In the genomic region with DNA sequence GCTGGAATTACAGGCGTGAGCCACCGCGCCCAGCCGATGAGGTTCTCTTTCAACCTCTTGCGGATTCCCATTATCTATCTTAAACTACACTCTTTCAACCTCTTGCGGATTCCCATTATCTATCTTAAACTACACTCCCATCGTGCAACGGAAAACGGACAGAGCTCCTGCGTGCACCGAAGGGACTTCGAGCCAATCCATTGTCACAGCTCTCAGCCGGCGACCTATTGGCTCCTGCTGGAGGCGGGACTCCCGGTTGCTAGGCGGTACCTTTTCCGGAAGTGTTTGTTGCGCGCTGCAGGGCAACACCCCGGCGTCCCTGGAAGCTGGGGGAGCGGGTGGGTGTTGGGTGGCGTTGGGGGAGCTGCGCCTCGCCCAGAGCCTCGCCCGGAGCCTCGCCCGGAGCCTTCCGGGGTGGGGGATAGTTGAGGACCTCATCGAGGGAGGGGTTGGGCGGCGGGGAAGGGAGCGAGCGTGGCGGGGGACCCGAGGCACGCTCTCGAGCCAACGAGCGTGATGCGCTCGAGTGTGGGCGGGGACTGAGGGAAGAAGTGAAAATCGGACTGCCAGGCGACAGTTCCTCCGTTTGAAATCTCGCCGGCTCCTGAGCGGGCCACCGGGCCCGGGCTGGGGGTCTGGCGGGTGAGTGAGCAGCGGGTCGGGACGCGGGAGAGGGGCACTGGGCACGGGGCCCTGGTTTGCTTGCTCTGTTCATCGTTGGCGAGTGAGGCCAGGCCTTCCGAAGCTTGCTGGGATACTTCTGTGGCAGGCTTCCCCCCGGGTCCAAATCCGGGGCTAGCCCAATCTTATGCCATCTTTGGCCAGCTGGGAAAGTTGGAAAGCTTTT, we compare ENCODE assay signal across 1 cellular context.
TF ChIP-seq lines count a peak whose summit lies in the region.

Gene CEP164, plus strand, starts transcription at position 288 of the 847 bp plus-strand sequence. CDS start 10,733 bp downstream, outside the sequence.

TF ChIP-seq in HepG2, 621 proteins besides CTCF, POLR2A, EP300 and RAD21 (continued from another document and continues in another):
- TF ChIP-seq DR1 (CRISPR knock-in tag; IDR thresholded peaks at IDR 0.05) (no peak), ZNF331 (CRISPR knock-in tag; IDR thresholded peaks at IDR 0.05) (no peak), SAP130 (CRISPR knock-in tag; IDR thresholded peaks at IDR 0.05; ENCODE audit: low read depth) (peak; percentile 97), ZNF549 (CRISPR knock-in tag; IDR thresholded peaks at IDR 0.05) (no peak), SPEN (CRISPR knock-in tag; IDR thresholded peaks at IDR 0.05; ENCODE audit: low read depth) (peak; percentile 47; the same call in 1 of the 2 replicates), ZNF329 (CRISPR knock-in tag; IDR thresholded peaks at IDR 0.05; ENCODE audit: low read depth) (no peak), ZNF292 (CRISPR knock-in tag; IDR thresholded peaks at IDR 0.05; ENCODE audit: borderline replicate concordance, low read depth) (no peak; the same call in 1 of the 2 replicates), ZNF878 (CRISPR knock-in tag; IDR thresholded peaks at IDR 0.05) (no peak), ZNF124 (CRISPR knock-in tag; IDR thresholded peaks at IDR 0.05) (no peak), ZSCAN12 (CRISPR knock-in tag; IDR thresholded peaks at IDR 0.05) (no peak), MEIS1 (CRISPR knock-in tag; IDR thresholded peaks at IDR 0.05; ENCODE audit: borderline replicate concordance) (no peak), KDM2A (CRISPR knock-in tag; IDR thresholded peaks at IDR 0.05; ENCODE audit: borderline replicate concordance, low read depth) (peak; percentile 77; the same call in 1 of the 2 replicates), ZNF510 (CRISPR knock-in tag; IDR thresholded peaks at IDR 0.05; ENCODE audit: low read depth) (no peak), ZNF552 (CRISPR knock-in tag; IDR thresholded peaks at IDR 0.05; ENCODE audit: borderline replicate concordance) (no peak), ZFP36 (IDR thresholded peaks at IDR 0.05; ENCODE audit: borderline replicate concordance, low read depth, low read length, partially characterized antibody) (no peak), PAWR (CRISPR knock-in tag; IDR thresholded peaks at IDR 0.05; ENCODE audit: borderline replicate concordance) (no peak), CCDC6 (CRISPR knock-in tag; IDR thresholded peaks at IDR 0.05) (no peak), KAT7 (CRISPR knock-in tag; IDR thresholded peaks at IDR 0.05; ENCODE audit: borderline replicate concordance) (0 out of 2 replicates have a peak, but pooled peaks have one; percentile 39), RFX3 (CRISPR knock-in tag; IDR thresholded peaks at IDR 0.05) (peak; percentile 89), ZNF350 (CRISPR knock-in tag; IDR thresholded peaks at IDR 0.05; ENCODE audit: borderline replicate concordance, low read depth) (no peak; the same call in 1 of the 2 replicates), TSC22D2 (CRISPR knock-in tag; IDR thresholded peaks at IDR 0.05; ENCODE audit: borderline replicate concordance) (no peak), IRX3 (CRISPR knock-in tag; IDR thresholded peaks at IDR 0.05; ENCODE audit: borderline replicate concordance, low read depth) (no peak), ZNF746 (CRISPR knock-in tag; IDR thresholded peaks at IDR 0.05) (no peak), ZNF703 (CRISPR knock-in tag; IDR thresholded peaks at IDR 0.05; ENCODE audit: borderline replicate concordance) (no peak), MED13 (CRISPR knock-in tag; IDR thresholded peaks at IDR 0.05) (peak; percentile 26; the same call in 1 of the 2 replicates), ZSCAN31 (CRISPR knock-in tag; IDR thresholded peaks at IDR 0.05; ENCODE audit: low read depth) (peak; percentile 80), RERE (CRISPR knock-in tag; IDR thresholded peaks at IDR 0.05; ENCODE audit: low read depth) (no peak), ZNF484 (CRISPR knock-in tag; IDR thresholded peaks at IDR 0.05; ENCODE audit: borderline replicate concordance, low read depth) (no peak), SETDB1 (CRISPR knock-in tag; IDR thresholded peaks at IDR 0.05; ENCODE audit: borderline replicate concordance) (no peak), ZNF546 (CRISPR knock-in tag; conservative IDR thresholded peaks at IDR 0.05) (0 out of 2 replicates have a peak, but pooled peaks have one; percentile 29), ZNF576 (CRISPR knock-in tag; IDR thresholded peaks at IDR 0.05) (no peak), SKIL (CRISPR knock-in tag; IDR thresholded peaks at IDR 0.05; ENCODE audit: borderline replicate concordance) (0 out of 2 replicates have a peak, but pooled peaks have one; percentile 19), GATAD1 (CRISPR knock-in tag; IDR thresholded peaks at IDR 0.05) (peak; percentile 69; the same call in 1 of the 2 replicates), SNRNP70 (IDR thresholded peaks at IDR 0.05; ENCODE audit: low read depth, low read length) (no peak), SIX1 (CRISPR knock-in tag; IDR thresholded peaks at IDR 0.05; ENCODE audit: borderline replicate concordance) (no peak), ZFP36L2 (CRISPR knock-in tag; IDR thresholded peaks at IDR 0.05) (no peak), ZNF816 (CRISPR knock-in tag; IDR thresholded peaks at IDR 0.05; ENCODE audit: borderline replicate concordance) (no peak), MAFG (CRISPR knock-in tag; IDR thresholded peaks at IDR 0.05) (no peak), SMAD3 (CRISPR knock-in tag; IDR thresholded peaks at IDR 0.05) (no peak), TCF12 (IDR thresholded peaks at IDR 0.05) (no peak), TCF12 (CRISPR knock-in tag; IDR thresholded peaks at IDR 0.05) (no peak)
- TF ChIP-seq, protein P1, sequence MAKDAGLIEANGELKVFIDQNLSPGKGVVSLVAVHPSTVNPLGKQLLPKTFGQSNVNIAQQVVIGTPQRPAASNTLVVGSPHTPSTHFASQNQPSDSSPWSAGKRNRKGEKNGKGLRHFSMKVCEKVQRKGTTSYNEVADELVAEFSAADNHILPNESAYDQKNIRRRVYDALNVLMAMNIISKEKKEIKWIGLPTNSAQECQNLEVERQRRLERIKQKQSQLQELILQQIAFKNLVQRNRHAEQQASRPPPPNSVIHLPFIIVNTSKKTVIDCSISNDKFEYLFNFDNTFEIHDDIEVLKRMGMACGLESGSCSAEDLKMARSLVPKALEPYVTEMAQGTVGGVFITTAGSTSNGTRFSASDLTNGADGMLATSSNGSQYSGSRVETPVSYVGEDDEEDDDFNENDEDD (CRISPR knock-in tag; IDR thresholded peaks at IDR 0.05; ENCODE audit: borderline replicate concordance), result peak; percentile 38; the same call in 1 of the 2 replicates
- TF ChIP-seq, protein P2, sequence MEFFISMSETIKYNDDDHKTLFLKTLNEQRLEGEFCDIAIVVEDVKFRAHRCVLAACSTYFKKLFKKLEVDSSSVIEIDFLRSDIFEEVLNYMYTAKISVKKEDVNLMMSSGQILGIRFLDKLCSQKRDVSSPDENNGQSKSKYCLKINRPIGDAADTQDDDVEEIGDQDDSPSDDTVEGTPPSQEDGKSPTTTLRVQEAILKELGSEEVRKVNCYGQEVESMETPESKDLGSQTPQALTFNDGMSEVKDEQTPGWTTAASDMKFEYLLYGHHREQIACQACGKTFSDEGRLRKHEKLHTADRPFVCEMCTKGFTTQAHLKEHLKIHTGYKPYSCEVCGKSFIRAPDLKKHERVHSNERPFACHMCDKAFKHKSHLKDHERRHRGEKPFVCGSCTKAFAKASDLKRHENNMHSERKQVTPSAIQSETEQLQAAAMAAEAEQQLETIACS (CRISPR knock-in tag; IDR thresholded peaks at IDR 0.05), result no peak
- TF ChIP-seq, protein P3, sequence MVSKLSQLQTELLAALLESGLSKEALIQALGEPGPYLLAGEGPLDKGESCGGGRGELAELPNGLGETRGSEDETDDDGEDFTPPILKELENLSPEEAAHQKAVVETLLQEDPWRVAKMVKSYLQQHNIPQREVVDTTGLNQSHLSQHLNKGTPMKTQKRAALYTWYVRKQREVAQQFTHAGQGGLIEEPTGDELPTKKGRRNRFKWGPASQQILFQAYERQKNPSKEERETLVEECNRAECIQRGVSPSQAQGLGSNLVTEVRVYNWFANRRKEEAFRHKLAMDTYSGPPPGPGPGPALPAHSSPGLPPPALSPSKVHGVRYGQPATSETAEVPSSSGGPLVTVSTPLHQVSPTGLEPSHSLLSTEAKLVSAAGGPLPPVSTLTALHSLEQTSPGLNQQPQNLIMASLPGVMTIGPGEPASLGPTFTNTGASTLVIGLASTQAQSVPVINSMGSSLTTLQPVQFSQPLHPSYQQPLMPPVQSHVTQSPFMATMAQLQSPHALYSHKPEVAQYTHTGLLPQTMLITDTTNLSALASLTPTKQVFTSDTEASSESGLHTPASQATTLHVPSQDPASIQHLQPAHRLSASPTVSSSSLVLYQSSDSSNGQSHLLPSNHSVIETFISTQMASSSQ (IDR thresholded peaks at IDR 0.05; ENCODE audit: low read depth), result no peak
- TF ChIP-seq, protein P3 (CRISPR knock-in tag; IDR thresholded peaks at IDR 0.05; ENCODE audit: borderline replicate concordance), result no peak
- TF ChIP-seq, protein P4, sequence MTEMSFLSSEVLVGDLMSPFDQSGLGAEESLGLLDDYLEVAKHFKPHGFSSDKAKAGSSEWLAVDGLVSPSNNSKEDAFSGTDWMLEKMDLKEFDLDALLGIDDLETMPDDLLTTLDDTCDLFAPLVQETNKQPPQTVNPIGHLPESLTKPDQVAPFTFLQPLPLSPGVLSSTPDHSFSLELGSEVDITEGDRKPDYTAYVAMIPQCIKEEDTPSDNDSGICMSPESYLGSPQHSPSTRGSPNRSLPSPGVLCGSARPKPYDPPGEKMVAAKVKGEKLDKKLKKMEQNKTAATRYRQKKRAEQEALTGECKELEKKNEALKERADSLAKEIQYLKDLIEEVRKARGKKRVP (CRISPR knock-in tag; IDR thresholded peaks at IDR 0.05), result peak in 1 of 2 experiments; percentile 47; a peak in 2 of 4 replicates
- TF ChIP-seq, protein P5, sequence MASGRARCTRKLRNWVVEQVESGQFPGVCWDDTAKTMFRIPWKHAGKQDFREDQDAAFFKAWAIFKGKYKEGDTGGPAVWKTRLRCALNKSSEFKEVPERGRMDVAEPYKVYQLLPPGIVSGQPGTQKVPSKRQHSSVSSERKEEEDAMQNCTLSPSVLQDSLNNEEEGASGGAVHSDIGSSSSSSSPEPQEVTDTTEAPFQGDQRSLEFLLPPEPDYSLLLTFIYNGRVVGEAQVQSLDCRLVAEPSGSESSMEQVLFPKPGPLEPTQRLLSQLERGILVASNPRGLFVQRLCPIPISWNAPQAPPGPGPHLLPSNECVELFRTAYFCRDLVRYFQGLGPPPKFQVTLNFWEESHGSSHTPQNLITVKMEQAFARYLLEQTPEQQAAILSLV (CRISPR knock-in tag; IDR thresholded peaks at IDR 0.05; ENCODE audit: borderline replicate concordance), result peak; percentile 61; the same call in 1 of the 2 replicates
